Comparison of ENCODE assay signal across 9 cellular contexts in genomic region chr17:66468241-66469087, GRCh38.
DNase-seq lines count a peak whose midpoint lies in the region; ATAC-seq, FAIRE-seq and TF ChIP-seq lines count a peak whose summit lies in the region.
"Had no signal": no experiment of that assay in that cellular context is flagged by ENCODE, and none has a peak within 500 bp of the region (broad histone marks: within the 10 kb centered on the region; RNA-seq: fewer than 3 reads in every experiment).

No MANE protein-coding gene starts in this region.

- POLR2A ChIA-PET in CD8-positive, alpha-beta memory T cell (lab: Charles Lee): no interaction called here

- peak overlapping the region in 4 of 8 donors; percentile 45 to 61 (median 48) for H3K27ac Mint-ChIP-seq in CD8-positive, alpha-beta memory T cell

- H3K27me3 ChIP-seq in CD8-positive, alpha-beta memory T cell (ENCODE audit: insufficient read depth, low read length, poor library complexity, severe bottlenecking): no peaks in the 10 kb centered on the region
- H3K27me3 ChIP-seq in bronchial epithelial cell (ENCODE audit: control insufficient read depth, insufficient read depth, low read length): no peaks in the 10 kb centered on the region
- H3K27me3 ChIP-seq in muscle layer of duodenum (ENCODE audit: low read depth, low read length): no peaks in the 10 kb centered on the region

- H3K27ac ChIP-seq in CD8-positive, alpha-beta memory T cell (ENCODE audit: low read depth, low read length): peak overlapping the region; percentile 45
- peak overlapping the region; percentile 43 for H3K27ac ChIP-seq in muscle layer of duodenum (ENCODE audit: low read length)
- H3K27ac ChIP-seq: psoas muscle had no signal

- ATAC-seq in HG02981 (IDR thresholded peaks at IDR 0.05; ENCODE audit: unreplicated experiment): no peak

- H3K4me1 ChIP-seq in CD8-positive, alpha-beta memory T cell (ENCODE audit: insufficient read depth, low read length): peaks cover 42% of the 10 kb centered on the region
- H3K4me1 ChIP-seq in muscle layer of duodenum (ENCODE audit: control insufficient read depth in 1 of 2, insufficient read depth in 2 of 2, low read length in 2 of 2): peaks cover 23 to 34% of the 10 kb centered on the region in 2 donors

- TF ChIP-seq CTCF in bronchial epithelial cell (IDR thresholded peaks at IDR 0.05; ENCODE audit: insufficient read depth, low read length, severe bottlenecking): no peak

- H3K4me3 Mint-ChIP-seq in CD8-positive, alpha-beta memory T cell: peak overlapping the region in 2 of 7 donors; percentile 22 to 71

- DNase-seq in CD8-positive, alpha-beta memory T cell: no peak
- peak; percentile 85 for DNase-seq in NCI-H226
- peak; percentile 87 for DNase-seq in bronchial epithelial cell (ENCODE audit: low read depth)
- no peak for DNase-seq in middle frontal gyrus (ENCODE audit: extremely low spot score, low spot score)
- DNase-seq in stimulated activated CD4-positive, alpha-beta T cell treated with anti-CD3 and anti-CD28 coated beads, Interleukin-4, amount 100 ng/mL, for 4 hours: no peak
- no peak for DNase-seq in SK-N-DZ (ENCODE audit: low spot score)

- peaks cover 0 to 4% of the 10 kb centered on the region in 2 donors for H3K27me3 Mint-ChIP-seq in CD8-positive, alpha-beta memory T cell

- no peaks in the 10 kb centered on the region for H3K9me3 ChIP-seq in CD8-positive, alpha-beta memory T cell (ENCODE audit: low read length)
- no peaks in the 10 kb centered on the region for H3K9me3 ChIP-seq in muscle layer of duodenum (ENCODE audit: control insufficient read depth in 1 of 2, low read length in 2 of 2)
- H3K9me3 ChIP-seq: psoas muscle had no signal

- no peaks in the 10 kb centered on the region for H3K36me3 ChIP-seq in CD8-positive, alpha-beta memory T cell (ENCODE audit: insufficient read depth, low read length)
- H3K36me3 ChIP-seq in bronchial epithelial cell (ENCODE audit: control insufficient read depth, insufficient read depth, low read length) (no peaks in the 10 kb centered on the region), muscle layer of duodenum (ENCODE audit: control insufficient read depth in 1 of 2, insufficient read depth in 2 of 2, low read length in 2 of 2) (no peaks in the 10 kb centered on the region)

- no peak overlapping the region for H3K4me3 ChIP-seq in CD8-positive, alpha-beta memory T cell (ENCODE audit: low read length)
- H3K4me3 ChIP-seq in bronchial epithelial cell (ENCODE audit: low read depth, low read length): no peak overlapping the region
- H3K4me3 ChIP-seq in muscle layer of duodenum (ENCODE audit: low read depth in 1 of 2, low read length in 2 of 2): no peak overlapping the region
- H3K4me3 ChIP-seq: psoas muscle had no signal

- peaks cover 0 to 4% (median 0%) of the 10 kb centered on the region in 3 donors for H3K36me3 Mint-ChIP-seq in CD8-positive, alpha-beta memory T cell

- FAIRE-seq in bronchial epithelial cell (lab: Jason Lieb, UNC): no peak

- CTCF ChIA-PET in CD8-positive, alpha-beta memory T cell (lab: Charles Lee): no interaction called here

- peaks cover 40 to 67% (median 56%) of the 10 kb centered on the region in 3 donors for H3K4me1 Mint-ChIP-seq in CD8-positive, alpha-beta memory T cell

- no peaks in the 10 kb centered on the region for H3K9me3 Mint-ChIP-seq in CD8-positive, alpha-beta memory T cell

Comparison
In these comparisons a context has a peak if more than half of its experiments do, and no peak if none do; other contexts are left out.
1. DNase-seq: peak in NCI-H226 (single experiment) and bronchial epithelial cell (single experiment); none in CD8-positive, alpha-beta memory T cell (0 of 5), middle frontal gyrus (single experiment), stimulated activated CD4-positive, alpha-beta T cell treated with anti-CD3 and anti-CD28 coated beads, Interleukin-4, amount 100 ng/mL, for 4 hours (0 of 2) and SK-N-DZ (single experiment).